Comparison of ENCODE assay signal across 8 cellular contexts in genomic region chrX:18985186-18985435, GRCh38. TPM values are rescaled to one million over a fixed set of nuclear protein-coding genes. Genes with fewer than 3 reads are reported as not detected.
DNase-seq lines count a peak whose midpoint lies in the region; ATAC-seq and TF ChIP-seq lines count a peak whose summit lies in the region.

No MANE protein-coding gene starts in this region.

- H2BK5ac ChIP-seq in mesenchymal stem cell (ENCODE audit: low read depth, low read length, poor library complexity, severe bottlenecking): no peak overlapping the region

- no peak overlapping the region for H4K91ac ChIP-seq in mesenchymal stem cell (ENCODE audit: low read length)

- H3K27ac ChIP-seq in AG04450 (ENCODE audit: low read depth, low read length) (peak overlapping the region; percentile 68), ascending aorta (peak overlapping the region; percentile 74 to 85), mesenchymal stem cell (ENCODE audit: low read length, poor library complexity, severe bottlenecking) (peak overlapping the region; percentile 43)

- H4K8ac ChIP-seq in mesenchymal stem cell (ENCODE audit: low read length): no peak overlapping the region

- no peak overlapping the region for H2AFZ ChIP-seq in mesenchymal stem cell (ENCODE audit: low read depth, low read length)

- H3K14ac ChIP-seq in mesenchymal stem cell (ENCODE audit: low read length in 2 of 2): no peak overlapping the region

- H3K4me3 ChIP-seq in AG04450 (ENCODE audit: low read depth, low read length) (peak overlapping the region; percentile 68), ascending aorta (peak overlapping the region; percentile 68 to 73), mesenchymal stem cell (ENCODE audit: insufficient read depth in 1 of 2, low read depth in 1 of 2, low read length in 2 of 2) (peak overlapping the region; percentile 71 to 85)

- peak overlapping the region; percentile 86 for H3K9ac ChIP-seq in mesenchymal stem cell (ENCODE audit: low read length)

- ATAC-seq in HG02642 (IDR thresholded peaks at IDR 0.05; ENCODE audit: poor library complexity, unreplicated experiment) (peak; percentile 0), GM18868 (IDR thresholded peaks at IDR 0.05; ENCODE audit: unreplicated experiment) (no peak)

- H3K4me1 ChIP-seq in ascending aorta: no peaks in the 10 kb centered on the region
- H3K4me1 ChIP-seq in mesenchymal stem cell (ENCODE audit: control insufficient read depth, insufficient read depth, low read depth, low read length): peaks cover 3% of the 10 kb centered on the region

- TF ChIP-seq CTCF in AG04450 (IDR thresholded peaks at IDR 0.05; ENCODE audit: low read depth, low read length): no peak
- TF ChIP-seq CTCF in ascending aorta (IDR thresholded peaks at IDR 0.05): no peak

- H2BK12ac ChIP-seq in mesenchymal stem cell (ENCODE audit: low read length in 2 of 2): no peak overlapping the region

- CTCF ChIA-PET in AG04450 (lab: Charles Lee): interaction anchor here (0.7 to 2.1 kb wide), 6 partner anchors 9 to 348 kb away, joined by 3 to 13 read pairs (median 4); no protein-coding TSS in a partner anchor

- peaks cover 4% of the 10 kb centered on the region for H3K79me1 ChIP-seq in mesenchymal stem cell (replicated peaks; ENCODE audit: low read length, poor library complexity, severe bottlenecking)

- H3K4ac ChIP-seq in mesenchymal stem cell (ENCODE audit: low read depth in 1 of 2, low read length in 2 of 2): peak overlapping the region in 1 of 2 experiments; percentile 51

- peak overlapping the region; percentile 58 for H3K4me2 ChIP-seq in mesenchymal stem cell (ENCODE audit: low read length, poor library complexity, severe bottlenecking)

- 0% methylated on average over 2 of the region's 4 CpGs for WGBS in mesenchymal stem cell

- H3K23ac ChIP-seq in mesenchymal stem cell (ENCODE audit: low read length in 2 of 2): no peak overlapping the region

- H2AK5ac ChIP-seq in mesenchymal stem cell (ENCODE audit: low read length, severe bottlenecking): no peak overlapping the region

- H3K9me3 ChIP-seq in AG04450 (ENCODE audit: control insufficient read depth, insufficient read depth, low read length) (no peaks in the 10 kb centered on the region), ascending aorta (no peaks in the 10 kb centered on the region), mesenchymal stem cell (ENCODE audit: control insufficient read depth, low read length) (no peaks in the 10 kb centered on the region)

- H3K27me3 ChIP-seq in AG04450 (ENCODE audit: control insufficient read depth, insufficient read depth, low read length): no peaks in the 10 kb centered on the region
- H3K27me3 ChIP-seq in ascending aorta: no peaks in the 10 kb centered on the region
- H3K27me3 ChIP-seq in mesenchymal stem cell (ENCODE audit: control insufficient read depth in 1 of 2, insufficient read depth in 1 of 2, low read length in 2 of 2): no peaks in the 10 kb centered on the region

- H3K18ac ChIP-seq in mesenchymal stem cell (ENCODE audit: low read depth in 1 of 2, low read length in 2 of 2): peak overlapping the region; percentile 54 to 76

- no peak overlapping the region for H2BK15ac ChIP-seq in mesenchymal stem cell (ENCODE audit: low read depth, poor library complexity, severe bottlenecking)

- H2BK120ac ChIP-seq in mesenchymal stem cell (ENCODE audit: low read depth, low read length): no peak overlapping the region

- no peak for DNase-seq in AG04450 (ENCODE audit: low read depth, low spot score)
- DNase-seq in ascending aorta (ENCODE audit: low spot score in 2 of 2): no peak
- DNase-seq in mesenchymal stem cell: no peak
- no peak for DNase-seq in H4 (ENCODE audit: low spot score)
- no peak for DNase-seq in stimulated activated CD4-positive, alpha-beta T cell treated with anti-CD3 and anti-CD28 coated beads, Interleukin-2, amount 100 ng/mL, for 24 hours
- DNase-seq in NK-92 treated with Interleukin-12 subunit alpha and Interleukin-12 subunit beta, amount 100 ng/mL, for 24 hours (lab: John Stamatoyannopoulos, UW): no peak

- H3K36me3 ChIP-seq in ascending aorta (no peaks in the 10 kb centered on the region), mesenchymal stem cell (ENCODE audit: control insufficient read depth in 1 of 2, insufficient read depth in 2 of 2, low read depth in 1 of 2, low read length in 2 of 2) (peaks cover 3 to 8% of the 10 kb centered on the region in 2 experiments)

- intact Hi-C loops in ascending aorta (cut with DNase I): loop anchor here (2.0 to 10.0 kb wide), 2 partner anchors 358 to 590 kb away; partner anchors contain the start of gene PDHA1

- POLR2A ChIA-PET in AG04450 (lab: Yijun Ruan, JAX): interaction anchor here (1.0 kb wide), 1 partner anchor 10 kb away, joined by 4 read pairs; no protein-coding TSS in a partner anchor

RNA-seq across cellular contexts. Expression of gene PHKA2, which starts 1.2 kb away (rescaled TPM):
- 12.3 and 13.1 TPM in 2 replicates for polyA plus RNA-seq in AG04450 (2011; rRNA removed)
- polyA minus RNA-seq in AG04450 (2011; rRNA and poly(A)+ RNA removed): 16.3 and 20.1 TPM in 2 replicates
- 16.0 TPM for total RNA-seq in ascending aorta
- polyA plus RNA-seq in mesenchymal stem cell (2013, experiment 1 of 2): 7.1 TPM
- 5.8 TPM for polyA plus RNA-seq in mesenchymal stem cell (2013, experiment 2 of 2)
- 5.2 TPM in 2 replicates for total RNA-seq in H4 (2014; rRNA removed; shearing (Covaris generic))
